In the genomic region with DNA sequence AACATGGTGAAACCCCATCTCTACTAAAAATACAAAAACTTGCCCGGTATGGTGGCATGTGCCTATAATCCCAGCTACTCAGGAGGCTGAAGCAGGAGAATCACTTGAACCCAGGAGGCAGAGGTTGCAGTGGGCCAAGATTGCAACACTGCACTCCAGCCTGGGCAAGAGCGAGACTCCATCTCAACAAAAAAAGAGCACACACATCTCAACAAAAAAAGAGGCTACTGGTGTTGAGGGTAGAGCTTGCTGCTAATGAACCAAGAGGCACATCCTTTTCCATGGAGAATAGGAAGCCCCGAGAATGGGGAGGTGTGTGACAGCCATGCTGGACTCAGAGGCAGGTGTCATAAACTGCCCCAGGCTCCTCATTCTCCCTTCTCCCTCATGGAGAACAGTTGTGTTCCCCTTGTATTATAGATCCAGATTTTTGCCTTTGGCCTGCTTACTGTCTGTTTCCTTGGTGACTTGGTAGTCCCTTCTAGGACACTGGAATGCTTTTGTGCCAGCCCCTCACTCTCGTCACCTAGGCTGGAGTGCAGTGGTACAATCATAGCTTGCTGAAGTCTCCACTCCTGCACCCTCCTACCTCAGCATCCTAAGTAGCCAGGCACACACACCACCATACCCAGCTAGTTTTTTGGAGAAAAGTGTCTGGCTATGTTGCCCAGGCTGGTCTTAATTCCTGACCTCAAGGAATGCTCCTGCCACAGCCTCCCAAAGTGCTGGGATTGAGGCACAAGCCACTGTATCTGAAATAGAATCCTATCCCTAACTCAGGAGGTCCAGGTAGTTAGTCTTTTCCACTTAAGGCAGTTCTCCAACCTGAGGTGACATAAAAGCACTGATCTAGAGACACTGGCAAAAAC, we compare ENCODE assay signal across 1 cellular context.
TF ChIP-seq lines count a peak whose summit lies in the region.

No MANE protein-coding gene starts in this region.

TF ChIP-seq in SK-N-SH, 30 proteins besides CTCF, POLR2A, EP300 and RAD21 (continued from another document):
- TF ChIP-seq CHD2 (IDR thresholded peaks at IDR 0.05; ENCODE audit: low read length, partially characterized antibody): peak; percentile 8
